In the genomic region with DNA sequence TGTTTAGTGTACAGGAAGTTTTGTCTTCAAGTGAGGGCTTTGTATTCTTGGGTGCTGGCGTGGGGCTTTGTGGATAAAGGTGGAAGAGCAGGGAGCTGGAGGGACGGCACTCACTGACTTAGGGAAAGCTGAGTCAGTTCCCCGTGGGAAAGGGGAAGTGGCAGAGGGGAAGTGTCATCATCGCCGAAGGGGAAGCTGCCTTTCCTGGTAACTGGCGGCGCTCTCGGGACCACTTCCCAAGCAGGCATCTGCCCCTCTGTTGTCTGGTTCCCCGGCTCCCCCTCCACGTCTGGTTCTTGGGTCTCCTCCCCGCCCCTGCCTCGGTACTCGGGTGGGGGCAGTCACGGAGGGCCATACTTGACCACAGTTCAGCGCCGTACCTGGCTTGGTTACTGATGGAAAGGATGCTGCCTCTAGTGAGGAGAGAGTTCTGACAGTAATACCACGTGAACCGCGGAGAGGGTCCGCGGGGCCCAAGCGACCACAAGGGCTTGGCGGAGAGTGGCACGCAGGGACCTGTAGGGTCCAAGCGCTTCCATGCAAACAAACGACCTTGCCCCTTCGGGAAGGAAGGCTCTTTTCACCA, we compare ENCODE assay signal across 8 cellular contexts. TPM values are rescaled to one million over a fixed set of nuclear protein-coding genes. Genes with fewer than 3 reads are reported as not detected.
DNase-seq lines count a peak whose midpoint lies in the region; ATAC-seq and TF ChIP-seq lines count a peak whose summit lies in the region.

No MANE protein-coding gene starts in this region.

- peaks cover 60% of the 10 kb centered on the region for H3K4me1 Mint-ChIP-seq in T-helper 17 cell
- peaks cover 66% of the 10 kb centered on the region for H3K4me1 Mint-ChIP-seq in stimulated activated memory B cell treated with anti-CD40 and anti-IgM and Interleukin-4, amounts not matched to agents 10 μg/mL and 1 μg/mL and 100 μg/mL, for 72 hours

- H3K9me3 Mint-ChIP-seq in stimulated activated memory B cell treated with anti-CD40 and anti-IgM and Interleukin-4, amounts not matched to agents 10 μg/mL and 1 μg/mL and 100 μg/mL, for 72 hours = no peaks in the 10 kb centered on the region

- 0% methylated on average over 27 of the region's 27 CpGs for WGBS in liver

- no peaks in the 10 kb centered on the region for H3K27me3 Mint-ChIP-seq in T-helper 17 cell
- no peaks in the 10 kb centered on the region for H3K27me3 Mint-ChIP-seq in stimulated activated memory B cell treated with anti-CD40 and anti-IgM and Interleukin-4, amounts not matched to agents 10 μg/mL and 1 μg/mL and 100 μg/mL, for 72 hours

- peak overlapping the region; percentile 66 to 94 (median 79) for H3K4me3 ChIP-seq in liver (ENCODE audit: low read depth in 1 of 3, low read length in 3 of 3)

- H3K27me3 ChIP-seq in liver (ENCODE audit: control insufficient read depth in 4 of 4, insufficient read depth in 4 of 4, low read length in 3 of 4) = no peaks in the 10 kb centered on the region

- H3K4me3 Mint-ChIP-seq in T-helper 17 cell = peak overlapping the region; percentile 100
- H3K4me3 Mint-ChIP-seq in stimulated activated memory B cell treated with anti-CD40 and anti-IgM and Interleukin-4, amounts not matched to agents 10 μg/mL and 1 μg/mL and 100 μg/mL, for 72 hours = peak overlapping the region; percentile 97

- peak; percentile 0 for ATAC-seq in HG03354 (IDR thresholded peaks at IDR 0.05; ENCODE audit: poor library complexity, severe bottlenecking, unreplicated experiment)
- ATAC-seq in T-helper 17 cell = no peak
- ATAC-seq in stimulated activated memory B cell treated with anti-CD40 and anti-IgM and Interleukin-4, amounts not matched to agents 10 μg/mL and 1 μg/mL and 100 μg/mL, for 72 hours = peak; percentile 1

- DNase-seq in GDM1 (lab: John Stamatoyannopoulos, UW) (peak; percentile 72), T-helper 17 cell (peak in 2 of 3 donors; percentile 45 to 59), dermis microvascular lymphatic vessel endothelial cell (ENCODE audit: low read depth in 2 of 2) (peak; percentile 95 to 98), iPS-NIHi11 (ENCODE audit: low spot score) (no peak), NCI-H1048 (lab: John Stamatoyannopoulos, UW) (no peak)

- H3K4me1 ChIP-seq in liver (ENCODE audit: control insufficient read depth in 4 of 4, insufficient read depth in 4 of 4, low read length in 3 of 4) = peaks cover 0 to 50% (median 32%) of the 10 kb centered on the region in 4 donors

- H3K27ac Mint-ChIP-seq in T-helper 17 cell = peak overlapping the region; percentile 100
- H3K27ac Mint-ChIP-seq in stimulated activated memory B cell treated with anti-CD40 and anti-IgM and Interleukin-4, amounts not matched to agents 10 μg/mL and 1 μg/mL and 100 μg/mL, for 72 hours = peak overlapping the region; percentile 96

- peak overlapping the region; percentile 99 to 100 for H3K27ac ChIP-seq in liver (ENCODE audit: low read depth in 1 of 2, low read length in 2 of 2)

- peaks cover 3 to 13% (median 7%) of the 10 kb centered on the region in 4 donors for H3K36me3 ChIP-seq in liver (ENCODE audit: control insufficient read depth in 4 of 4, insufficient read depth in 3 of 4, low read depth in 1 of 4, low read length in 3 of 4)

- no peak for TF ChIP-seq RAD21 in liver (IDR thresholded peaks at IDR 0.05)

- H3K9me3 ChIP-seq in T-helper 17 cell (ENCODE audit: control insufficient read depth, low read length, poor library complexity, severe bottlenecking) = no peaks in the 10 kb centered on the region
- H3K9me3 ChIP-seq in liver (ENCODE audit: control insufficient read depth in 4 of 4, low read length in 3 of 4) = no peaks in the 10 kb centered on the region

- no peak for TF ChIP-seq CTCF in liver (IDR thresholded peaks at IDR 0.05; ENCODE audit: low read depth, low read length, missing input control)

- peaks cover 9% of the 10 kb centered on the region for H3K36me3 Mint-ChIP-seq in T-helper 17 cell (ENCODE audit: low read depth)
- H3K36me3 Mint-ChIP-seq in stimulated activated memory B cell treated with anti-CD40 and anti-IgM and Interleukin-4, amounts not matched to agents 10 μg/mL and 1 μg/mL and 100 μg/mL, for 72 hours = peaks cover 18% of the 10 kb centered on the region

- peak overlapping the region; percentile 96 to 100 for H3K9ac ChIP-seq in liver (ENCODE audit: low read depth in 1 of 2, low read length in 2 of 2)

TF ChIP-seq in liver, 16 proteins besides CTCF, POLR2A, EP300 and RAD21:
- TF ChIP-seq, protein P1, sequence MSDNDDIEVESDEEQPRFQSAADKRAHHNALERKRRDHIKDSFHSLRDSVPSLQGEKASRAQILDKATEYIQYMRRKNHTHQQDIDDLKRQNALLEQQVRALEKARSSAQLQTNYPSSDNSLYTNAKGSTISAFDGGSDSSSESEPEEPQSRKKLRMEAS (IDR thresholded peaks at IDR 0.05) = peak; percentile 74
- TF ChIP-seq JUND (IDR thresholded peaks at IDR 0.05) (peak in 1 of 2 donors; percentile 58), RXRA (IDR thresholded peaks at IDR 0.05) (peak in 1 of 2 donors; percentile 13), NR2F2 (IDR thresholded peaks at IDR 0.05) (no peak), EGR1 (IDR thresholded peaks at IDR 0.05; ENCODE audit: low read depth in 2 of 2) (peak; percentile 43 to 81), HNF4A (conservative IDR thresholded peaks at IDR 0.05) (no peak), HNF4G (IDR thresholded peaks at IDR 0.05) (no peak)
- TF ChIP-seq, protein P2, sequence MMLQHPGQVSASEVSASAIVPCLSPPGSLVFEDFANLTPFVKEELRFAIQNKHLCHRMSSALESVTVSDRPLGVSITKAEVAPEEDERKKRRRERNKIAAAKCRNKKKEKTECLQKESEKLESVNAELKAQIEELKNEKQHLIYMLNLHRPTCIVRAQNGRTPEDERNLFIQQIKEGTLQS (IDR thresholded peaks at IDR 0.05) = peak; percentile 50

RNA-seq across cellular contexts. Expression of a gene that starts 9.0 kb away (rescaled TPM):
- 100 to 1,000 TPM; 207 to 231 TPM for total RNA-seq in T-helper 17 cell
- total RNA-seq in dermis microvascular lymphatic vessel endothelial cell = 1.0 and 3.5 TPM in 2 replicates
- total RNA-seq in liver = 10 to 100 TPM in 1 of 2 donors, 1 to 10 TPM in 1; 3.5 to 11.5 TPM
- polyA plus RNA-seq in liver = 1 to 10 TPM; 2.5 to 3.2 TPM

RNA-seq across cellular contexts. Expression of a gene that starts 11.8 kb away (rescaled TPM):
- total RNA-seq in T-helper 17 cell (10 to 100 TPM; 31.0 to 31.3 TPM), dermis microvascular lymphatic vessel endothelial cell (11.6 and 17.2 TPM in 2 replicates), liver (1 to 10 TPM in 1 of 2 donors, under 1 TPM in 1; 0.65 to 4.0 TPM)
- 1 to 10 TPM; 3.3 to 4.6 TPM for polyA plus RNA-seq in liver

RNA-seq across cellular contexts. Expression of a gene that starts 14.3 kb away (rescaled TPM):
- total RNA-seq in T-helper 17 cell (10 to 100 TPM; 26.8 to 30.3 TPM), dermis microvascular lymphatic vessel endothelial cell (84.6 and 171 TPM in 2 replicates), liver (10 to 100 TPM; 24.3 to 72.0 TPM)
- 100 to 1,000 TPM in 1 of 2 donors, 10 to 100 TPM in 1; 41.6 to 118 TPM for polyA plus RNA-seq in liver

RNA-seq across cellular contexts. Expression of a gene that starts 14.8 kb away (rescaled TPM):
- total RNA-seq in T-helper 17 cell (10 to 100 TPM in 1 of 2 donors, 1 to 10 TPM in 1; 9.3 to 14.9 TPM), dermis microvascular lymphatic vessel endothelial cell (5.6 and 6.0 TPM in 2 replicates), liver (10 to 100 TPM in 1 of 2 donors, 1 to 10 TPM in 1; 4.4 to 12.0 TPM)
- polyA plus RNA-seq in liver = 1 to 10 TPM; 2.5 to 8.8 TPM

RNA-seq across cellular contexts. Expression of a gene that starts 45.5 kb away (rescaled TPM):
- 100 to 1,000 TPM; 219 TPM for total RNA-seq in T-helper 17 cell
- 57.8 and 60.2 TPM in 2 replicates for total RNA-seq in dermis microvascular lymphatic vessel endothelial cell
- 10 to 100 TPM; 11.0 to 14.4 TPM for total RNA-seq in liver
- 1 to 10 TPM; 1.9 to 3.4 TPM for polyA plus RNA-seq in liver

Comparison
In these comparisons a context has a peak if more than half of its experiments do, and no peak if none do; other contexts are left out.
1. DNase-seq: peak in GDM1 (single experiment), T-helper 17 cell (2 of 3) and dermis microvascular lymphatic vessel endothelial cell (2 of 2); none in iPS-NIHi11 (single experiment) and NCI-H1048 (single experiment).
2. RNA of a gene that starts 9.0 kb away (total RNA-seq): 207 to 231 TPM in T-helper 17 cell; 3.5 to 11.5 TPM in liver and 1.0 to 3.5 TPM in dermis microvascular lymphatic vessel endothelial cell; every median in the first group is over 10 times any median in the second.